18 cellular contexts compared by ENCODE assay signal in the genomic region with DNA sequence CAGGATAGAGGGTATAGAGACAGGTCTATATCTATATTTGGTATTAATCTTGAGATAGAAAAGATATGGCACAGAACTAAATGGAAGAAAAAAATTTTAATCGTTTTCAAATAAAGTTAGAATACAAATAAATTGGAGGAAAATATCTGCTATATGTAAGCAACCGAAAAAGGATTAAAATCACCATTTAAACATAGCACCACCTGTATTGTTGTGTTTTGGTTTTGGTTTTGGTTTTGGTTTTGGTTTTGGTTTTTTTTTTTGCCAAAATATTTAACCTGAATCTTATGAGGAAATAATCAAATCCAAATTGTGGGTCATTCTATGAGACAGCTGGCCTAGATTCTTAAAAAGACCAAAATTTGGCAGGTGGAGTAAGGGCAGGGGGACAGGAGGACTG. TPM values are rescaled to one million over a fixed set of nuclear protein-coding genes. Genes with fewer than 3 reads are reported as not detected.
DNase-seq lines count a peak whose midpoint lies in the region; ATAC-seq, FAIRE-seq and TF ChIP-seq lines count a peak whose summit lies in the region.
"Had no signal": no experiment of that assay in that cellular context is flagged by ENCODE, and none has a peak within 500 bp of the region (broad histone marks: within the 10 kb centered on the region; RNA-seq: fewer than 3 reads in every experiment).

No MANE protein-coding gene starts in this region.

- H3K27me3 Mint-ChIP-seq in activated CD8-positive, alpha-beta memory T cell treated with anti-CD3 and anti-CD28 coated beads, Interleukin-2, amount 10 ng/mL, durations not matched to agents 7 days and 5 days = no peaks in the 10 kb centered on the region
- no peaks in the 10 kb centered on the region for H3K27me3 Mint-ChIP-seq in stimulated activated memory B cell treated with anti-CD40 and anti-IgM and Interleukin-4, amounts not matched to agents 10 μg/mL and 1 μg/mL and 100 μg/mL, for 72 hours
- H3K27me3 Mint-ChIP-seq: CD4-positive, alpha-beta T cell had no signal

- peak overlapping the region; percentile 13 for H3K4me3 Mint-ChIP-seq in activated CD8-positive, alpha-beta memory T cell treated with anti-CD3 and anti-CD28 coated beads, Interleukin-2, amount 10 ng/mL, durations not matched to agents 7 days and 5 days
- no peak overlapping the region for H3K4me3 Mint-ChIP-seq in stimulated activated memory B cell treated with anti-CD40 and anti-IgM and Interleukin-4, amounts not matched to agents 10 μg/mL and 1 μg/mL and 100 μg/mL, for 72 hours
- H3K4me3 Mint-ChIP-seq: CD4-positive, alpha-beta T cell had no signal

- H3K4me1 Mint-ChIP-seq in activated CD8-positive, alpha-beta memory T cell treated with anti-CD3 and anti-CD28 coated beads, Interleukin-2, amount 10 ng/mL, durations not matched to agents 7 days and 5 days = peaks cover 3% of the 10 kb centered on the region
- peaks cover 16% of the 10 kb centered on the region for H3K4me1 Mint-ChIP-seq in stimulated activated memory B cell treated with anti-CD40 and anti-IgM and Interleukin-4, amounts not matched to agents 10 μg/mL and 1 μg/mL and 100 μg/mL, for 72 hours

- WGBS in GM12878 (ENCODE audit: insufficient coverage, insufficient replicate concordance, low lambda C conversion rate, missing lambda C conversion rate) = 70% methylated on average over 2 of the region's 2 CpGs

- BruUV-seq in GM12878 (replicated peaks; lab: Mats Ljungman, UMichigan) = no TSS peak

- no peaks in the 10 kb centered on the region for H4K20me1 ChIP-seq in KMS-11 (ENCODE audit: insufficient read depth)
- H4K20me1 ChIP-seq in GM12878 (ENCODE audit: control insufficient read depth, insufficient read depth) = no peaks in the 10 kb centered on the region

- H3K4me1 ChIP-seq in KMS-11 (ENCODE audit: low read depth, poor library complexity, severe bottlenecking) (peaks cover 26% of the 10 kb centered on the region), GM12878 (ENCODE audit: control insufficient read depth, insufficient read depth, low read length) (no peaks in the 10 kb centered on the region)
- H3K4me1 ChIP-seq: SJCRH30 had no signal

- TF ChIP-seq RAD21 in GM12878 (IDR thresholded peaks at IDR 0.05; ENCODE audit: insufficient read depth, low read depth, low read length) = no peak

- H3K9ac ChIP-seq in KMS-11 = no peak overlapping the region
- no peak overlapping the region for H3K9ac ChIP-seq in GM12878 (ENCODE audit: control insufficient read depth, insufficient read depth, low read length)

- SMC1A ChIA-PET in GM12878 (lab: Charles Lee; ENCODE audit: uncharacterized antibody, unreplicated experiment) = interaction anchor here (0.9 kb wide), 1 partner anchor 11 kb away, joined by 4 read pairs; no protein-coding TSS in a partner anchor

- no peak for ATAC-seq in activated CD8-positive, alpha-beta memory T cell treated with anti-CD3 and anti-CD28 coated beads, Interleukin-2, amount 10 ng/mL, durations not matched to agents 7 days and 5 days
- ATAC-seq in GM12878 = no peak
- no peak for ATAC-seq in stimulated activated memory B cell treated with anti-CD40 and anti-IgM and Interleukin-4, amounts not matched to agents 10 μg/mL and 1 μg/mL and 100 μg/mL, for 72 hours
- ATAC-seq: HepG2, Panc1 had no signal

- peak overlapping the region; percentile 39 for H3K4me2 ChIP-seq in KMS-11
- H3K4me2 ChIP-seq in GM12878 (ENCODE audit: control insufficient read depth, insufficient read depth) = no peak overlapping the region

- FAIRE-seq in GM12878 (lab: Jason Lieb, UNC) = no peak
- FAIRE-seq: HepG2 had no signal

- H3K27me3 ChIP-seq in KMS-11 (ENCODE audit: insufficient read depth, low read depth) = no peaks in the 10 kb centered on the region
- no peaks in the 10 kb centered on the region for H3K27me3 ChIP-seq in GM12878 (replicated peaks in 1 of 2; ENCODE audit: control insufficient read depth in 2 of 2, insufficient read depth in 2 of 2, low read length in 1 of 2)
- H3K27me3 ChIP-seq: SJCRH30 had no signal

- no peaks in the 10 kb centered on the region for H3K36me3 Mint-ChIP-seq in activated CD8-positive, alpha-beta memory T cell treated with anti-CD3 and anti-CD28 coated beads, Interleukin-2, amount 10 ng/mL, durations not matched to agents 7 days and 5 days
- H3K36me3 Mint-ChIP-seq in stimulated activated memory B cell treated with anti-CD40 and anti-IgM and Interleukin-4, amounts not matched to agents 10 μg/mL and 1 μg/mL and 100 μg/mL, for 72 hours = peaks cover 69% of the 10 kb centered on the region

- intact Hi-C loops in GM12878 (cut with micrococcal nuclease; ENCODE audit: unreplicated experiment) = no loop called here

- H3K9me3 ChIP-seq in GM12878 (replicated peaks; ENCODE audit: control insufficient read depth, insufficient read depth, low read length) = no peaks in the 10 kb centered on the region
- H3K9me3 ChIP-seq: SJCRH30 had no signal

- RAD21 ChIA-PET in GM12878 (lab: Charles Lee; ENCODE audit: unreplicated experiment) = no interaction called here

- H3K79me2 ChIP-seq in KMS-11 (ENCODE audit: insufficient read depth, low read depth) (no peaks in the 10 kb centered on the region), GM12878 (ENCODE audit: control insufficient read depth, insufficient read depth, low read length) (no peaks in the 10 kb centered on the region)

- TF ChIP-seq POLR2A in GM12878 (IDR thresholded peaks at IDR 0.05; ENCODE audit: low read depth, low read length) = no peak

- no peak for DNase-seq in activated CD8-positive, alpha-beta memory T cell treated with anti-CD3 and anti-CD28 coated beads, Interleukin-2, amount 10 ng/mL, durations not matched to agents 7 days and 5 days
- DNase-seq in activated CD8-positive, alpha-beta memory T cell treated with anti-CD3 and anti-CD28 coated beads, Interleukin-2, amount 50 U/mL, for 4 hours = no peak
- DNase-seq in GM12878 (ENCODE audit: low read depth, low spot score) = no peak
- DNase-seq in islet precursor cell = no peak
- no peak for DNase-seq in NCI-H187 (lab: John Stamatoyannopoulos, UW)
- DNase-seq in anterior cingulate cortex (lab: John Stamatoyannopoulos, UW) = no peak
- DNase-seq: 8988T; CD4-positive, alpha-beta T cell; KG1; NCI-H1417; NCI-H187 treated with DMSO at 0.1 percent for 48 hours; NCI-H345; NCI-H524 treated with DMSO at 0.1 percent for 48 hours; SJCRH30 had no signal

- H3K36me3 ChIP-seq in KMS-11 (ENCODE audit: insufficient read depth) (no peaks in the 10 kb centered on the region), GM12878 (ENCODE audit: control insufficient read depth in 2 of 2, insufficient read depth in 2 of 2, low read length in 1 of 2) (no peaks in the 10 kb centered on the region)

- H3K4me3 ChIP-seq in KMS-11 (IDR thresholded peaks at IDR 0.05; ENCODE audit: insufficient read depth, low read depth, low read length) (peak overlapping the region; percentile 37), GM12878 (no peak overlapping the region)
- H3K4me3 ChIP-seq: SJCRH30 had no signal

- H3K27ac ChIP-seq in KMS-11 (no peak overlapping the region), GM12878 (ENCODE audit: control insufficient read depth, insufficient read depth) (no peak overlapping the region)
- H3K27ac ChIP-seq: SJCRH30 had no signal

- H2AFZ ChIP-seq in KMS-11 (ENCODE audit: low read depth) = no peak overlapping the region
- H2AFZ ChIP-seq in GM12878 (ENCODE audit: control insufficient read depth, low read depth, low read length) = no peak overlapping the region

- CTCF ChIA-PET in activated CD8-positive, alpha-beta memory T cell treated with anti-CD3 and anti-CD28 coated beads, Interleukin-2, amount 10 ng/mL, durations not matched to agents 7 days and 5 days (lab: Charles Lee) = no interaction called here
- CTCF ChIA-PET in GM12878 (lab: Yijun Ruan, JAX) = interaction anchor here (1.2 kb wide), 1 partner anchor 8 kb away, joined by 5 read pairs; no protein-coding TSS in a partner anchor

- peak overlapping the region; percentile 14 for H3K27ac Mint-ChIP-seq in activated CD8-positive, alpha-beta memory T cell treated with anti-CD3 and anti-CD28 coated beads, Interleukin-2, amount 10 ng/mL, durations not matched to agents 7 days and 5 days
- H3K27ac Mint-ChIP-seq in stimulated activated memory B cell treated with anti-CD40 and anti-IgM and Interleukin-4, amounts not matched to agents 10 μg/mL and 1 μg/mL and 100 μg/mL, for 72 hours = peak overlapping the region; percentile 78
- H3K27ac Mint-ChIP-seq: CD4-positive, alpha-beta T cell had no signal

- TF ChIP-seq CTCF in KMS-11 (conservative IDR thresholded peaks at IDR 0.05; ENCODE audit: low read depth, low read length) (no peak), GM12878 (IDR thresholded peaks at IDR 0.05 in 2 of 3, conservative IDR thresholded peaks at IDR 0.05 in 1 of 3; ENCODE audit: control insufficient read depth in 2 of 3, extremely low read depth in 1 of 3, insufficient read depth in 1 of 3, low read depth in 3 of 3, low read length in 3 of 3) (no peak)

- in situ Hi-C loops in GM12878 (cut with MboI) = no loop called here

- POLR2A ChIA-PET in GM12878 (lab: Charles Lee) = interaction anchor here (0.6 kb wide), 1 partner anchor 173 kb away, joined by 4 read pairs; no protein-coding TSS in a partner anchor

- TF ChIP-seq EP300 in GM12878 (IDR thresholded peaks at IDR 0.05; ENCODE audit: borderline replicate concordance in 1 of 2, control insufficient read depth in 1 of 2, low read depth in 2 of 2, low read length in 2 of 2) = no peak

- H3K9me3 Mint-ChIP-seq in activated CD8-positive, alpha-beta memory T cell treated with anti-CD3 and anti-CD28 coated beads, Interleukin-2, amount 10 ng/mL, durations not matched to agents 7 days and 5 days (ENCODE audit: low read depth) = peaks cover 5% of the 10 kb centered on the region
- H3K9me3 Mint-ChIP-seq in stimulated activated memory B cell treated with anti-CD40 and anti-IgM and Interleukin-4, amounts not matched to agents 10 μg/mL and 1 μg/mL and 100 μg/mL, for 72 hours = peaks cover 9% of the 10 kb centered on the region

RNA-seq across cellular contexts. Expression of a gene that starts 28.5 kb away (rescaled TPM):
- not detected for total RNA-seq in activated CD8-positive, alpha-beta memory T cell treated with anti-CD3 and anti-CD28 coated beads, Interleukin-2, amount 10 ng/mL, durations not matched to agents 7 days and 5 days
- not detected in 2 replicates for total RNA-seq in GM12878 (2013; cell fraction: nucleolus; rRNA removed)
- total RNA-seq in GM12878 (2014; rRNA removed) (not detected in 2 replicates), GM12878 (2014; rRNA removed; fragmentation: Illumina TruSeq; extraction: Trizol) (not detected in 2 replicates), GM12878 (2021) (not detected in 2 replicates)
- not detected for polyA plus RNA-seq in GM12878 (2011; ENCODE audit: low read depth)
- polyA plus RNA-seq in GM12878 (2011; rRNA removed) (not detected in 2 replicates), GM12878 (2014; fragmentation: Illumina TruSeq; extraction: Trizol) (not detected in 2 replicates), GM12878 (2014; fragmentation: Nextera tagmentation; extraction: Ambion mirVana) (not detected), GM12878 (2014; rRNA removed) (not detected in 2 replicates), GM12878 (2016; fragmentation: Nextera tagmentation; extraction: Ambion mirVana) (not detected)
- not detected in 2 replicates for polyA plus RNA-seq in GM12878 (2011; cell fraction: cytosol; rRNA removed)
- not detected in 2 replicates for polyA plus RNA-seq in GM12878 (2011; cell fraction: nucleus; rRNA removed)
- polyA plus RNA-seq in GM12878 (2012) = 0.05 TPM in 1 of 2 replicates, not detected in the other
- not detected in 2 replicates for polyA minus RNA-seq in GM12878 (2011; rRNA and poly(A)+ RNA removed)
- not detected in 2 replicates for polyA minus RNA-seq in GM12878 (2011; cell fraction: cytosol; rRNA and poly(A)+ RNA removed)
- not detected in 2 replicates for polyA minus RNA-seq in GM12878 (2011; cell fraction: nucleus; rRNA and poly(A)+ RNA removed)
- total RNA-seq: CD4-positive, alpha-beta T cell had no signal
